30 cellular contexts compared by ENCODE assay signal in genomic region chr1:3408751-3409266, GRCh38. TPM values are rescaled to one million over a fixed set of nuclear protein-coding genes. Genes with fewer than 3 reads are reported as not detected.
"Had no signal": no experiment of that assay in that cellular context is flagged by ENCODE, and none has a peak within 500 bp of the region (broad histone marks: within the 10 kb centered on the region; RNA-seq: fewer than 3 reads in every experiment).

No MANE protein-coding gene starts in this region.

- H3K27ac ChIP-seq: brain microvascular endothelial cell had no signal

- H3K27me3 Mint-ChIP-seq: activated CD4-positive, alpha-beta memory T cell treated with anti-CD3 and anti-CD28 coated beads, Interleukin-2, amount 10 ng/mL, durations not matched to agents 7 days and 5 days; activated CD4-positive, alpha-beta T cell treated with anti-CD3 and anti-CD28 coated beads, Interleukin-2, amount 10 ng/mL, durations not matched to agents 7 days and 5 days; activated naive CD8-positive, alpha-beta T cell; activated T-cell treated with anti-CD3 and anti-CD28 coated beads, Interleukin-2, amount 50 U/mL, for 24 hours; central memory CD8-positive, alpha-beta T cell; dendritic cell treated with granulocyte-macrophage colony-stimulating factor and Interleukin-4, amounts not matched to agents 40 ng/mL and 50 ng/mL, for 4 days had no signal

- H3K4me3 Mint-ChIP-seq: activated CD4-positive, alpha-beta memory T cell treated with anti-CD3 and anti-CD28 coated beads, Interleukin-2, amount 10 ng/mL, durations not matched to agents 7 days and 5 days; activated CD4-positive, alpha-beta T cell treated with anti-CD3 and anti-CD28 coated beads, Interleukin-2, amount 10 ng/mL, durations not matched to agents 7 days and 5 days; activated naive CD8-positive, alpha-beta T cell; activated T-cell treated with anti-CD3 and anti-CD28 coated beads, Interleukin-2, amount 50 U/mL, for 24 hours; activated T-helper 17 cell treated with anti-CD3 and anti-CD28 coated beads, Interleukin-2, amount 50 U/mL, for 72 hours; central memory CD8-positive, alpha-beta T cell; dendritic cell treated with granulocyte-macrophage colony-stimulating factor and Interleukin-4, amounts not matched to agents 40 ng/mL and 50 ng/mL, for 4 days; endodermal cell; T-helper 17 cell; T-helper 2 cell treated with Interferon-gamma antibody and Interleukin-4, amounts not matched to agents 5 μg/mL and 100 μg/mL, for 36 hours had no signal

- H3K27me3 ChIP-seq: brain microvascular endothelial cell, dorsolateral prefrontal cortex had no signal

- H3K27ac Mint-ChIP-seq: activated CD4-positive, alpha-beta memory T cell treated with anti-CD3 and anti-CD28 coated beads, Interleukin-2, amount 10 ng/mL, durations not matched to agents 7 days and 5 days; activated CD4-positive, alpha-beta T cell treated with anti-CD3 and anti-CD28 coated beads, Interleukin-2, amount 10 ng/mL, durations not matched to agents 7 days and 5 days; activated naive CD8-positive, alpha-beta T cell; activated T-cell treated with anti-CD3 and anti-CD28 coated beads, Interleukin-2, amount 50 U/mL, for 24 hours; activated T-helper 17 cell treated with anti-CD3 and anti-CD28 coated beads, Interleukin-2, amount 50 U/mL, for 72 hours; dendritic cell treated with granulocyte-macrophage colony-stimulating factor and Interleukin-4, amounts not matched to agents 40 ng/mL and 50 ng/mL, for 4 days; endodermal cell; T-helper 17 cell; T-helper 2 cell treated with Interferon-gamma antibody and Interleukin-4, amounts not matched to agents 5 μg/mL and 100 μg/mL, for 36 hours had no signal

- ATAC-seq: activated T-helper 17 cell treated with anti-CD3 and anti-CD28 coated beads, Interleukin-2, amount 50 U/mL, for 72 hours; esophagus mucosa; T-helper 17 cell had no signal

- H3K36me3 Mint-ChIP-seq: activated naive CD8-positive, alpha-beta T cell had no signal

- H3K36me3 ChIP-seq: brain microvascular endothelial cell had no signal

- H3K4me1 Mint-ChIP-seq: activated CD4-positive, alpha-beta memory T cell treated with anti-CD3 and anti-CD28 coated beads, Interleukin-2, amount 10 ng/mL, durations not matched to agents 7 days and 5 days; activated CD4-positive, alpha-beta T cell treated with anti-CD3 and anti-CD28 coated beads, Interleukin-2, amount 10 ng/mL, durations not matched to agents 7 days and 5 days; activated T-helper 17 cell treated with anti-CD3 and anti-CD28 coated beads, Interleukin-2, amount 50 U/mL, for 72 hours; central memory CD8-positive, alpha-beta T cell; T-helper 17 cell had no signal

- DNase-seq: activated CD4-positive, alpha-beta memory T cell treated with anti-CD3 and anti-CD28 coated beads, Interleukin-2, amount 10 ng/mL, durations not matched to agents 7 days and 5 days; activated CD4-positive, alpha-beta T cell treated with anti-CD3 and anti-CD28 coated beads for 1 hour; activated CD4-positive, alpha-beta T cell treated with anti-CD3 and anti-CD28 coated beads for 4 hours; activated CD4-positive, alpha-beta T cell treated with anti-CD3 and anti-CD28 coated beads, Interleukin-2, amount 10 ng/mL, durations not matched to agents 7 days and 5 days; activated CD4-positive, alpha-beta T cell treated with anti-CD3 and anti-CD28 coated beads, Interleukin-2, amount 50 U/mL, for 4 hours; activated CD8-positive, alpha-beta memory T cell treated with anti-CD3 and anti-CD28 coated beads, Interleukin-2, amount 50 U/mL, for 48 hours; activated effector memory CD4-positive, alpha-beta T cell treated with Interleukin-2 at 50 U/mL for 16 hours; activated gamma-delta T cell treated with Interleukin-2 at 50 U/mL for 16 hours; activated naive CD4-positive, alpha-beta T cell treated with anti-CD3 and anti-CD28 coated beads, Interleukin-2, amount 50 U/mL, for 16 hours; activated naive CD4-positive, alpha-beta T cell treated with Interleukin-2 at 50 U/mL for 16 hours; activated T-cell treated with anti-CD3 and anti-CD28 coated beads for 4 hours; activated T-cell treated with anti-CD3 and anti-CD28 coated beads, Interleukin-2, amount 50 U/mL, for 24 hours; amniotic stem cell; brain microvascular endothelial cell; effector memory CD4-positive, alpha-beta T cell; endodermal cell; foreskin fibroblast; head of caudate nucleus; T-helper 1 cell; T-helper 17 cell; T1000 had no signal

- H3K4me3 ChIP-seq: coronary artery, dorsolateral prefrontal cortex had no signal

- H3K9me3 Mint-ChIP-seq: activated CD4-positive, alpha-beta memory T cell treated with anti-CD3 and anti-CD28 coated beads, Interleukin-2, amount 10 ng/mL, durations not matched to agents 7 days and 5 days; activated CD4-positive, alpha-beta T cell treated with anti-CD3 and anti-CD28 coated beads, Interleukin-2, amount 10 ng/mL, durations not matched to agents 7 days and 5 days; activated T-cell treated with anti-CD3 and anti-CD28 coated beads, Interleukin-2, amount 50 U/mL, for 24 hours; activated T-helper 17 cell treated with anti-CD3 and anti-CD28 coated beads, Interleukin-2, amount 50 U/mL, for 72 hours; central memory CD8-positive, alpha-beta T cell; dendritic cell treated with granulocyte-macrophage colony-stimulating factor and Interleukin-4, amounts not matched to agents 40 ng/mL and 50 ng/mL, for 4 days; endodermal cell; T-helper 2 cell treated with Interferon-gamma antibody and Interleukin-4, amounts not matched to agents 5 μg/mL and 100 μg/mL, for 36 hours had no signal

RNA-seq across cellular contexts. Expression of gene ARHGEF16, which starts 45.7 kb away (rescaled TPM):
- total RNA-seq: activated CD4-positive, alpha-beta memory T cell treated with anti-CD3 and anti-CD28 coated beads, Interleukin-2, amount 10 ng/mL, durations not matched to agents 7 days and 5 days; activated CD4-positive, alpha-beta T cell treated with anti-CD3 and anti-CD28 coated beads, Interleukin-2, amount 10 ng/mL, durations not matched to agents 7 days and 5 days; frontal cortex had no signal
